15 cellular contexts compared by ENCODE assay signal in the genomic region with DNA sequence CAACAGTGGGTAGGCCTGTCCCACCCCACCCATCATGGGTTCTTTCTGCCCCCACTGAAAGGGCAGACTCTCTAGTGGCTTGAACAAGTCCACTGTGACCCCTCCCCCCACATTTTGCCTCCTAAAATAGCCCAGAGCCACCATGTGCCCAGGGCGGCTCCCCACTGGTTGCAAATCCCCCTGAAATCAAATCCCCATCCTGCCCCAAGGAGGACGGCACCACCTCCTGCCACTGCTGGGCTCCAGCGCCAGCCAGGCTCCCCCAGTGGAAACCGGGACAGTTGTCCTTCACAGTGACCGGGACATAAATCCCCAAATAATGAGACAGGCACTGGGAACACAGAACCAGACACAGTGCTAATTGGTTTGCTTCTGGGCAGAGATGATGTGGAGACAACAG. TPM values are rescaled to one million over a fixed set of nuclear protein-coding genes. Genes with fewer than 3 reads are reported as not detected.
DNase-seq lines count a peak whose midpoint lies in the region; ATAC-seq and TF ChIP-seq lines count a peak whose summit lies in the region.
"Had no signal": no experiment of that assay in that cellular context is flagged by ENCODE, and none has a peak within 500 bp of the region (broad histone marks: within the 10 kb centered on the region; RNA-seq: fewer than 3 reads in every experiment).

No MANE protein-coding gene starts in this region.

- no peak overlapping the region for H4K5ac ChIP-seq in IMR-90 (ENCODE audit: low read depth, low read length)

- no peak overlapping the region for H3K27ac ChIP-seq in IMR-90 (ENCODE audit: insufficient read depth, low read length)
- H3K27ac ChIP-seq in psoas muscle = peak overlapping the region; percentile 76
- H3K27ac ChIP-seq in prostate gland = no peak overlapping the region

- H3K4me3 Mint-ChIP-seq in nephron progenitor cell = no peak overlapping the region
- H3K4me3 Mint-ChIP-seq: CD4-positive, CD25-positive, alpha-beta regulatory T cell had no signal

- no peaks in the 10 kb centered on the region for H4K20me1 ChIP-seq in IMR-90 (ENCODE audit: insufficient read depth, low read length)

- intact Hi-C loops in IMR-90 (cut with micrococcal nuclease) (no loop called here), psoas muscle (cut with DNase I) (no loop called here), prostate gland (cut with DNase I) (no loop called here)

- H4K91ac ChIP-seq in IMR-90 (ENCODE audit: insufficient read depth, low read depth, low read length) = no peak overlapping the region

- no peak overlapping the region for H3K14ac ChIP-seq in IMR-90 (replicated peaks; ENCODE audit: low read depth, low read length)

- ATAC-seq in IMR-90 (ENCODE audit: low read depth) (no peak), psoas muscle (peak; percentile 43 to 76 (median 57))

- no peak overlapping the region for H3K18ac ChIP-seq in IMR-90 (ENCODE audit: low read depth, low read length)

- TF ChIP-seq RAD21 in IMR-90 (IDR thresholded peaks at IDR 0.05; ENCODE audit: low read length) = no peak

- peak overlapping the region; percentile 41 for H2AFZ ChIP-seq in IMR-90 (replicated peaks; ENCODE audit: low read length, poor library complexity)

- H3K27ac Mint-ChIP-seq in nephron progenitor cell = peak overlapping the region; percentile 82
- H3K27ac Mint-ChIP-seq: CD4-positive, CD25-positive, alpha-beta regulatory T cell; IgD-negative memory B cell had no signal

- DNase-seq in IMR-90 = no peak
- no peak for DNase-seq in nephron progenitor cell
- peak in 1 of 2 donors; percentile 72 for DNase-seq in psoas muscle
- DNase-seq in prostate gland (ENCODE audit: low spot score) = no peak
- no peak for DNase-seq in stimulated activated CD4-positive, alpha-beta T cell treated with anti-CD3 and anti-CD28 coated beads, Interleukin-12 subunit alpha, Interleukin-12 subunit beta, amount 100 ng/mL, for 4 hours
- DNase-seq in occipital lobe (lab: John Stamatoyannopoulos, UW) = no peak
- DNase-seq: BE2C; C1 segment of cervical spinal cord; Caco-2; CD4-positive, CD25-positive, alpha-beta regulatory T cell; HCEC 1CT; KBM-7 had no signal

- peaks cover 28% of the 10 kb centered on the region for H3K27me3 Mint-ChIP-seq in nephron progenitor cell (ENCODE audit: low read depth, poor library complexity)

- no peaks in the 10 kb centered on the region for H3K79me1 ChIP-seq in IMR-90 (ENCODE audit: low read depth in 1 of 2, low read length in 2 of 2)

- no peaks in the 10 kb centered on the region for H3K9me3 ChIP-seq in IMR-90 (ENCODE audit: control insufficient read depth, insufficient read depth, low read length)
- no peaks in the 10 kb centered on the region for H3K9me3 ChIP-seq in psoas muscle
- H3K9me3 ChIP-seq in prostate gland = no peaks in the 10 kb centered on the region
- H3K9me3 ChIP-seq: BE2C, Caco-2 had no signal

- no peak overlapping the region for H2BK20ac ChIP-seq in IMR-90 (ENCODE audit: low read depth, low read length)

- H3K9me1 ChIP-seq in IMR-90 (ENCODE audit: insufficient read depth, low read length) = no peaks in the 10 kb centered on the region

- POLR2A ChIA-PET in IMR-90 (lab: Charles Lee; ENCODE audit: unreplicated experiment) = no interaction called here

- H3K56ac ChIP-seq in IMR-90 (ENCODE audit: extremely low read depth, insufficient read depth, low read length) = no peak overlapping the region

- peaks cover 60% of the 10 kb centered on the region for H3K27me3 ChIP-seq in IMR-90 (ENCODE audit: control insufficient read depth, insufficient read depth, low read length)
- no peaks in the 10 kb centered on the region for H3K27me3 ChIP-seq in psoas muscle (ENCODE audit: insufficient read depth in 3 of 3, low read length in 2 of 3)
- H3K27me3 ChIP-seq in prostate gland (replicated peaks; ENCODE audit: insufficient read depth) = no peaks in the 10 kb centered on the region
- H3K27me3 ChIP-seq: BE2C had no signal

- H3K36me3 ChIP-seq in IMR-90 (ENCODE audit: control insufficient read depth, insufficient read depth, low read length) (no peaks in the 10 kb centered on the region), psoas muscle (ENCODE audit: insufficient read depth in 1 of 2, low read depth in 1 of 2) (no peaks in the 10 kb centered on the region), prostate gland (no peaks in the 10 kb centered on the region)
- H3K36me3 ChIP-seq: BE2C had no signal

- no peak overlapping the region for H2AK9ac ChIP-seq in IMR-90 (replicated peaks; ENCODE audit: low read depth, low read length, poor library complexity)

- no peak overlapping the region for H2AK5ac ChIP-seq in IMR-90 (ENCODE audit: low read depth, low read length)

- CTCF ChIA-PET in IMR-90 (lab: Yijun Ruan, JAX) = no interaction called here

- H3K9ac ChIP-seq in IMR-90 (ENCODE audit: low read depth, low read length) = no peak overlapping the region

- peaks cover 21% of the 10 kb centered on the region for H3K4me1 Mint-ChIP-seq in nephron progenitor cell

- H4K8ac ChIP-seq in IMR-90 (ENCODE audit: low read depth in 2 of 2, low read length in 2 of 2) = no peak overlapping the region

- no peak overlapping the region for H3K23ac ChIP-seq in IMR-90 (ENCODE audit: low read depth, low read length)

- H2BK5ac ChIP-seq in IMR-90 (ENCODE audit: low read depth, low read length, poor library complexity, severe bottlenecking) = no peak overlapping the region

- TF ChIP-seq POLR2A in IMR-90 (IDR thresholded peaks at IDR 0.05; ENCODE audit: low read depth, low read length) (no peak), prostate gland (IDR thresholded peaks at IDR 0.05) (no peak)

- TF ChIP-seq CTCF in IMR-90 (conservative IDR thresholded peaks at IDR 0.05; ENCODE audit: low read depth, low read length) (no peak), nephron progenitor cell (IDR thresholded peaks at IDR 0.05) (no peak), psoas muscle (IDR thresholded peaks at IDR 0.05) (no peak), prostate gland (IDR thresholded peaks at IDR 0.05) (no peak)

- no peak overlapping the region for H3K4me2 ChIP-seq in IMR-90 (ENCODE audit: low read depth, low read length)

- H3K4me1 ChIP-seq in IMR-90 (ENCODE audit: control insufficient read depth, insufficient read depth, low read length) (no peaks in the 10 kb centered on the region), psoas muscle (peaks cover 19% of the 10 kb centered on the region), prostate gland (replicated peaks) (no peaks in the 10 kb centered on the region)
- H3K4me1 ChIP-seq: Caco-2 had no signal

- H3K36me3 Mint-ChIP-seq in nephron progenitor cell (ENCODE audit: low read depth) = no peaks in the 10 kb centered on the region

- in situ Hi-C loops in IMR-90 (cut with MboI; ENCODE audit: low sequenced_read_pairs) = no loop called here

- BruUV-seq in IMR-90 (replicated peaks; lab: Mats Ljungman, UMichigan) = no TSS peak

- H3K4me3 ChIP-seq in IMR-90 (ENCODE audit: insufficient read depth, low read depth, low read length) (no peak overlapping the region), psoas muscle (no peak overlapping the region), prostate gland (no peak overlapping the region)

- no peak overlapping the region for H2BK15ac ChIP-seq in IMR-90 (ENCODE audit: low read depth, low read length)

- 89% methylated on average over 3 of the region's 5 CpGs; no CpG with 5 or more reads in 1 of the 2 experiments for WGBS in IMR-90 (ENCODE audit: extremely low coverage in 2 of 2, insufficient read length in 1 of 2), 2 experiments
- 23 to 46% (median 41%) methylated on average over 5 of the region's 5 CpGs for WGBS in psoas muscle, 3 donors
- WGBS in prostate gland = 84% methylated on average over 5 of the region's 5 CpGs

- no peak overlapping the region for H2BK120ac ChIP-seq in IMR-90 (ENCODE audit: low read depth, low read length)

- no peaks in the 10 kb centered on the region for H3K9me3 Mint-ChIP-seq in nephron progenitor cell
- H3K9me3 Mint-ChIP-seq: CD4-positive, CD25-positive, alpha-beta regulatory T cell; IgD-negative memory B cell had no signal

- H3K4ac ChIP-seq in IMR-90 (ENCODE audit: low read depth, low read length) = no peak overlapping the region

- dilution Hi-C loops in IMR-90 (cut with HindIII; ENCODE audit: low sequenced_read_pairs, unreplicated experiment) = no loop called here

RNA-seq across cellular contexts. Expression of a gene that starts 20.5 kb away (rescaled TPM):
- total RNA-seq in IMR-90 (2012; rRNA removed) = not detected in 2 replicates
- polyA plus RNA-seq in IMR-90 (2012; rRNA removed) = not detected in 2 replicates
- not detected in 2 replicates for polyA plus RNA-seq in IMR-90 (2012; cell fraction: cytosol; rRNA removed)
- polyA plus RNA-seq in IMR-90 (2012; cell fraction: nucleus; rRNA removed; ENCODE audit: low replicate concordance) = not detected in 2 replicates
- 1 to 10 TPM in 3 of 4 donors, under 1 TPM in 1; 0.50 to 9.2 (median 1.1) TPM for total RNA-seq in psoas muscle
- under 1 TPM; 0.22 to 0.36 (median 0.32) TPM for polyA plus RNA-seq in psoas muscle
- 10 to 100 TPM in 1 of 2 donors, 1 to 10 TPM in 1; 2.3 to 11.8 TPM for total RNA-seq in prostate gland
- 0.31 TPM for total RNA-seq in occipital lobe
- total RNA-seq: A172; CD4-positive, CD25-positive, alpha-beta regulatory T cell had no signal

RNA-seq across cellular contexts. Expression of a gene that starts 27.4 kb away (rescaled TPM):
- total RNA-seq in IMR-90 (2012; rRNA removed) (under 0.01 TPM in 1 of 2 replicates, not detected in the other), psoas muscle (1 to 10 TPM in 2 of 4 donors, under 1 TPM in 2; 0.56 to 1.2 (median 0.82) TPM), prostate gland (1 to 10 TPM; 4.2 to 4.8 TPM), occipital lobe (3.7 TPM)
- polyA plus RNA-seq in IMR-90 (2012; rRNA removed) (0.03 and 0.07 TPM in 2 replicates), psoas muscle (under 1 TPM; 0.08 to 0.22 (median 0.12) TPM)
- 0.06 and 0.10 TPM in 2 replicates for polyA plus RNA-seq in IMR-90 (2012; cell fraction: cytosol; rRNA removed)
- polyA plus RNA-seq in IMR-90 (2012; cell fraction: nucleus; rRNA removed; ENCODE audit: low replicate concordance) = 0.08 and 0.10 TPM in 2 replicates
- total RNA-seq: A172 had no signal

RNA-seq across cellular contexts. Expression of a gene that starts 34.7 kb away (rescaled TPM):
- 1.1 and 1.4 TPM in 2 replicates for total RNA-seq in IMR-90 (2012; rRNA removed)
- polyA plus RNA-seq in IMR-90 (2012; rRNA removed) = 1.9 and 2.8 TPM in 2 replicates
- 1.9 and 2.5 TPM in 2 replicates for polyA plus RNA-seq in IMR-90 (2012; cell fraction: cytosol; rRNA removed)
- polyA plus RNA-seq in IMR-90 (2012; cell fraction: nucleus; rRNA removed; ENCODE audit: low replicate concordance) = 14.8 and 19.4 TPM in 2 replicates
- 1 to 10 TPM; 2.0 to 4.2 (median 3.1) TPM for total RNA-seq in psoas muscle
- polyA plus RNA-seq in psoas muscle = 1 to 10 TPM; 1.3 to 2.8 (median 2.0) TPM
- total RNA-seq in prostate gland = 10 to 100 TPM; 26.7 to 38.6 TPM
- 1.1 TPM for total RNA-seq in occipital lobe

RNA-seq across cellular contexts. Expression of a gene that starts 43.4 kb away (rescaled TPM):
- total RNA-seq in IMR-90 (2012; rRNA removed) = 5.3 and 6.3 TPM in 2 replicates
- 28.2 and 31.4 TPM in 2 replicates for polyA plus RNA-seq in IMR-90 (2012; rRNA removed)
- polyA plus RNA-seq in IMR-90 (2012; cell fraction: cytosol; rRNA removed) = 12.9 and 17.4 TPM in 2 replicates
- polyA plus RNA-seq in IMR-90 (2012; cell fraction: nucleus; rRNA removed; ENCODE audit: low replicate concordance) = 273 and 329 TPM in 2 replicates
- 10 to 100 TPM; 12.3 to 35.3 (median 20.0) TPM for total RNA-seq in psoas muscle
- polyA plus RNA-seq in psoas muscle = 10 to 100 TPM; 20.9 to 23.5 (median 21.2) TPM
- total RNA-seq in prostate gland = 10 to 100 TPM; 32.9 to 90.1 TPM
- 9.0 TPM for total RNA-seq in occipital lobe

RNA-seq across cellular contexts. Expression of a gene that starts 44.8 kb away (rescaled TPM):
- total RNA-seq in IMR-90 (2012; rRNA removed) (not detected in 2 replicates), psoas muscle (under 1 TPM in 1 of 4 donors, not detected in 3; 0.43 TPM), prostate gland (1 to 10 TPM in 1 of 2 donors, under 1 TPM in 1; 0.18 to 1.2 TPM), occipital lobe (not detected)
- polyA plus RNA-seq in IMR-90 (2012; rRNA removed) (not detected in 2 replicates), psoas muscle (under 1 TPM in 2 of 3 donors, not detected in 1; 0.03 to 0.53 TPM)
- polyA plus RNA-seq in IMR-90 (2012; cell fraction: cytosol; rRNA removed) = not detected in 2 replicates
- polyA plus RNA-seq in IMR-90 (2012; cell fraction: nucleus; rRNA removed; ENCODE audit: low replicate concordance) = 0.06 and 0.09 TPM in 2 replicates
- total RNA-seq: A172; Caco-2; CD4-positive, CD25-positive, alpha-beta regulatory T cell; H4 had no signal

Comparison
In these comparisons a context has a peak if more than half of its experiments do, and no peak if none do; other contexts are left out.
1. RNA of a gene that starts 34.7 kb away (total RNA-seq): 26.7 to 38.6 TPM in prostate gland; 2.0 to 4.2 TPM in psoas muscle, 1.1 TPM in occipital lobe (single experiment) and 1.1 to 1.4 TPM in IMR-90; every median in the first group is over 4 times any median in the second.